Comparison of ENCODE assay signal across 14 cellular contexts in genomic region chr17:68107373-68107772, GRCh38.
"Had no signal": no experiment of that assay in that cellular context is flagged by ENCODE, and none has a peak within 500 bp of the region (broad histone marks: within the 10 kb centered on the region; RNA-seq: fewer than 3 reads in every experiment).

No MANE protein-coding gene starts in this region.

- ATAC-seq: lower lobe of right lung had no signal

- H3K4me3 ChIP-seq: coronary artery, lower lobe of right lung had no signal

- H3K4me3 Mint-ChIP-seq: endodermal cell, nephron progenitor cell had no signal

- H3K27ac Mint-ChIP-seq: endodermal cell, nephron progenitor cell had no signal

- H3K27ac ChIP-seq: coronary artery, lower lobe of right lung had no signal

- DNase-seq: central memory CD4-positive, alpha-beta T cell; effector CD4-positive, alpha-beta T cell; endodermal cell; erythroblast; kidney; lower lobe of right lung; mesenchymal stem cell; midbrain; nephron progenitor cell; small intestine; stimulated activated CD4-positive, alpha-beta T cell treated with anti-CD3 and anti-CD28 coated beads, Interleukin-12 subunit alpha, Interleukin-12 subunit beta, amount 100 ng/mL, for 4 hours; stimulated activated naive CD4-positive, alpha-beta T cell treated with Interleukin-2 at 50 U/mL for 16 hours; trophoblast cell had no signal
